In genomic region chr20:7926767-7927166, GRCh38 we compare ENCODE assay signal across 8 cellular contexts. TPM values are rescaled to one million over a fixed set of nuclear protein-coding genes. Genes with fewer than 3 reads are reported as not detected.
DNase-seq lines count a peak whose midpoint lies in the region; ATAC-seq, FAIRE-seq and TF ChIP-seq lines count a peak whose summit lies in the region.

No MANE protein-coding gene starts in this region.

- TF ChIP-seq RAD21 in GM12878 (IDR thresholded peaks at IDR 0.05; ENCODE audit: insufficient read depth, low read depth, low read length): peak; percentile 64

- H3K4me3 ChIP-seq in KMS-11 (IDR thresholded peaks at IDR 0.05; ENCODE audit: insufficient read depth, low read depth, low read length) (no peak overlapping the region), GM12878 (no peak overlapping the region), mesenchymal stem cell (ENCODE audit: insufficient read depth in 1 of 2, low read depth in 1 of 2, low read length in 2 of 2) (no peak overlapping the region)

- H3K23ac ChIP-seq in mesenchymal stem cell (ENCODE audit: low read length in 2 of 2): no peak overlapping the region

- WGBS in GM12878 (ENCODE audit: insufficient coverage, insufficient replicate concordance, low lambda C conversion rate, missing lambda C conversion rate): 0% methylated on average over 1 of the region's 1 CpG
- WGBS in mesenchymal stem cell: no CpG with 5 or more reads among the region's 1 CpG

- intact Hi-C loops in GM12878 (cut with micrococcal nuclease; ENCODE audit: unreplicated experiment): no loop called here

- ATAC-seq in GM12878 (no peak), HG02588 (IDR thresholded peaks at IDR 0.05; ENCODE audit: unreplicated experiment) (no peak), GM19463 (IDR thresholded peaks at IDR 0.05; ENCODE audit: unreplicated experiment) (no peak)
- ATAC-seq in activated T-cell treated with anti-CD3 and anti-CD28 coated beads, Interleukin-2, amount 50 U/mL, for 4 hours: no peak

- H4K91ac ChIP-seq in mesenchymal stem cell (ENCODE audit: low read length): no peak overlapping the region

- H3K27me3 Mint-ChIP-seq in activated T-cell treated with anti-CD3 and anti-CD28 coated beads, Interleukin-2, amount 50 U/mL, for 4 hours (ENCODE audit: low read depth): peaks cover 5% of the 10 kb centered on the region

- no peak overlapping the region for H3K4me2 ChIP-seq in KMS-11
- H3K4me2 ChIP-seq in GM12878 (ENCODE audit: control insufficient read depth, insufficient read depth): no peak overlapping the region
- H3K4me2 ChIP-seq in mesenchymal stem cell (ENCODE audit: low read length, poor library complexity, severe bottlenecking): no peak overlapping the region

- H3K27ac ChIP-seq in KMS-11 (no peak overlapping the region), GM12878 (ENCODE audit: control insufficient read depth, insufficient read depth) (no peak overlapping the region), mesenchymal stem cell (ENCODE audit: low read length, poor library complexity, severe bottlenecking) (no peak overlapping the region)

- H3K9me3 ChIP-seq in GM12878 (replicated peaks; ENCODE audit: control insufficient read depth, insufficient read depth, low read length) (no peaks in the 10 kb centered on the region), mesenchymal stem cell (ENCODE audit: control insufficient read depth, low read length) (no peaks in the 10 kb centered on the region)

- no TSS peak for BruUV-seq in GM12878 (replicated peaks; lab: Mats Ljungman, UMichigan)

- SMC1A ChIA-PET in GM12878 (lab: Charles Lee; ENCODE audit: uncharacterized antibody, unreplicated experiment): interaction anchor here (0.7 to 3.8 kb wide), 2 partner anchors 10 to 189 kb away, joined by 3 to 18 read pairs; no protein-coding TSS in a partner anchor

- H3K27me3 ChIP-seq in KMS-11 (ENCODE audit: insufficient read depth, low read depth): no peaks in the 10 kb centered on the region
- H3K27me3 ChIP-seq in GM12878 (replicated peaks in 1 of 2; ENCODE audit: control insufficient read depth in 2 of 2, insufficient read depth in 2 of 2, low read length in 1 of 2): no peaks in the 10 kb centered on the region
- no peaks in the 10 kb centered on the region for H3K27me3 ChIP-seq in mesenchymal stem cell (ENCODE audit: control insufficient read depth in 1 of 2, insufficient read depth in 1 of 2, low read length in 2 of 2)

- no peak overlapping the region for H3K18ac ChIP-seq in mesenchymal stem cell (ENCODE audit: low read depth in 1 of 2, low read length in 2 of 2)

- CTCF ChIA-PET in GM12878 (lab: Yijun Ruan, JAX): interaction anchor here (0.7 to 1.7 kb wide), 6 partner anchors 9 to 831 kb away, joined by 3 to 12 read pairs (median 3); no protein-coding TSS in a partner anchor

- no peak overlapping the region for H3K4ac ChIP-seq in mesenchymal stem cell (ENCODE audit: low read depth in 1 of 2, low read length in 2 of 2)

- no peak overlapping the region for H2BK12ac ChIP-seq in mesenchymal stem cell (ENCODE audit: low read length in 2 of 2)

- no peak overlapping the region for H3K14ac ChIP-seq in mesenchymal stem cell (ENCODE audit: low read length in 2 of 2)

- no peaks in the 10 kb centered on the region for H3K9me3 Mint-ChIP-seq in activated T-cell treated with anti-CD3 and anti-CD28 coated beads, Interleukin-2, amount 50 U/mL, for 4 hours

- no peak overlapping the region for H4K8ac ChIP-seq in mesenchymal stem cell (ENCODE audit: low read length)

- H3K4me1 ChIP-seq in KMS-11 (ENCODE audit: low read depth, poor library complexity, severe bottlenecking) (no peaks in the 10 kb centered on the region), GM12878 (ENCODE audit: control insufficient read depth, insufficient read depth, low read length) (no peaks in the 10 kb centered on the region), mesenchymal stem cell (ENCODE audit: control insufficient read depth, insufficient read depth, low read depth, low read length) (no peaks in the 10 kb centered on the region)

- POLR2A ChIA-PET in GM12878 (lab: Charles Lee): interaction anchor here (0.6 to 1.0 kb wide), 2 partner anchors 25 to 934 kb away, joined by 3 read pairs; no protein-coding TSS in a partner anchor

- no peaks in the 10 kb centered on the region for H3K79me2 ChIP-seq in KMS-11 (ENCODE audit: insufficient read depth, low read depth)
- H3K79me2 ChIP-seq in GM12878 (ENCODE audit: control insufficient read depth, insufficient read depth, low read length): no peaks in the 10 kb centered on the region

- no peaks in the 10 kb centered on the region for H3K4me1 Mint-ChIP-seq in activated T-cell treated with anti-CD3 and anti-CD28 coated beads, Interleukin-2, amount 50 U/mL, for 4 hours (ENCODE audit: low read depth)

- H2BK120ac ChIP-seq in mesenchymal stem cell (ENCODE audit: low read depth, low read length): no peak overlapping the region

- TF ChIP-seq EP300 in GM12878 (IDR thresholded peaks at IDR 0.05; ENCODE audit: borderline replicate concordance in 1 of 2, control insufficient read depth in 1 of 2, low read depth in 2 of 2, low read length in 2 of 2): no peak

- no peak for TF ChIP-seq POLR2A in GM12878 (IDR thresholded peaks at IDR 0.05; ENCODE audit: low read depth, low read length)

- no peak overlapping the region for H3K4me3 Mint-ChIP-seq in activated T-cell treated with anti-CD3 and anti-CD28 coated beads, Interleukin-2, amount 50 U/mL, for 4 hours

- no peak for FAIRE-seq in GM12878 (lab: Jason Lieb, UNC)

- H3K79me1 ChIP-seq in mesenchymal stem cell (replicated peaks; ENCODE audit: low read length, poor library complexity, severe bottlenecking): no peaks in the 10 kb centered on the region

- no peak overlapping the region for H2BK15ac ChIP-seq in mesenchymal stem cell (ENCODE audit: low read depth, poor library complexity, severe bottlenecking)

- H2AFZ ChIP-seq in KMS-11 (ENCODE audit: low read depth): no peak overlapping the region
- no peak overlapping the region for H2AFZ ChIP-seq in GM12878 (ENCODE audit: control insufficient read depth, low read depth, low read length)
- no peak overlapping the region for H2AFZ ChIP-seq in mesenchymal stem cell (ENCODE audit: low read depth, low read length)

- in situ Hi-C loops in GM12878 (cut with MboI): no loop called here

- DNase-seq in D341Med (ENCODE audit: low spot score) (peak; percentile 26), GM12878 (ENCODE audit: low read depth, low spot score) (no peak), mesenchymal stem cell (peak; percentile 39), SIG-M5 (lab: John Stamatoyannopoulos, UW) (no peak)
- DNase-seq in activated T-cell treated with anti-CD3 and anti-CD28 coated beads, Interleukin-2, amount 50 U/mL, for 4 hours: no peak

- TF ChIP-seq CTCF in KMS-11 (conservative IDR thresholded peaks at IDR 0.05; ENCODE audit: low read depth, low read length): peak; percentile 44; the same call in 1 of the 2 replicates
- TF ChIP-seq CTCF in GM12878 (IDR thresholded peaks at IDR 0.05 in 2 of 3, conservative IDR thresholded peaks at IDR 0.05 in 1 of 3; ENCODE audit: control insufficient read depth in 2 of 3, extremely low read depth in 1 of 3, insufficient read depth in 1 of 3, low read depth in 3 of 3, low read length in 3 of 3): peak; percentile 25 to 41 (median 33); a peak in 5 of 6 replicates

- H4K20me1 ChIP-seq in KMS-11 (ENCODE audit: insufficient read depth) (no peaks in the 10 kb centered on the region), GM12878 (ENCODE audit: control insufficient read depth, insufficient read depth) (no peaks in the 10 kb centered on the region)

- H2AK5ac ChIP-seq in mesenchymal stem cell (ENCODE audit: low read length, severe bottlenecking): no peak overlapping the region

- H2BK5ac ChIP-seq in mesenchymal stem cell (ENCODE audit: low read depth, low read length, poor library complexity, severe bottlenecking): no peak overlapping the region

- no peaks in the 10 kb centered on the region for H3K36me3 ChIP-seq in KMS-11 (ENCODE audit: insufficient read depth)
- H3K36me3 ChIP-seq in GM12878 (ENCODE audit: control insufficient read depth in 2 of 2, insufficient read depth in 2 of 2, low read length in 1 of 2): no peaks in the 10 kb centered on the region
- no peaks in the 10 kb centered on the region for H3K36me3 ChIP-seq in mesenchymal stem cell (ENCODE audit: control insufficient read depth in 1 of 2, insufficient read depth in 2 of 2, low read depth in 1 of 2, low read length in 2 of 2)

- RAD21 ChIA-PET in GM12878 (lab: Charles Lee; ENCODE audit: unreplicated experiment): no interaction called here

- no peak overlapping the region for H3K9ac ChIP-seq in KMS-11
- no peak overlapping the region for H3K9ac ChIP-seq in GM12878 (ENCODE audit: control insufficient read depth, insufficient read depth, low read length)
- H3K9ac ChIP-seq in mesenchymal stem cell (ENCODE audit: low read length): peak overlapping the region; percentile 32

- H3K36me3 Mint-ChIP-seq in activated T-cell treated with anti-CD3 and anti-CD28 coated beads, Interleukin-2, amount 50 U/mL, for 4 hours (ENCODE audit: insufficient read depth): no peaks in the 10 kb centered on the region

TF ChIP-seq in GM12878, 131 proteins besides CTCF, POLR2A, EP300 and RAD21 (continues in another document):
- peak; percentile 29; the same call in 1 of the 2 replicates for TF ChIP-seq SMC3 (IDR thresholded peaks at IDR 0.05; ENCODE audit: borderline replicate concordance, low read length)

RNA-seq across cellular contexts. Expression of gene HAO1, which starts 13.5 kb away (rescaled TPM):
- total RNA-seq in GM12878 (2013; cell fraction: nucleolus; rRNA removed): not detected in 2 replicates
- not detected in 2 replicates for total RNA-seq in GM12878 (2014; rRNA removed)
- not detected in 2 replicates for total RNA-seq in GM12878 (2014; rRNA removed; fragmentation: Illumina TruSeq; extraction: Trizol)
- total RNA-seq in GM12878 (2021): not detected in 2 replicates
- not detected for polyA plus RNA-seq in GM12878 (2011; ENCODE audit: low read depth)
- polyA plus RNA-seq in GM12878 (2011; rRNA removed): not detected in 2 replicates
- polyA plus RNA-seq in GM12878 (2011; cell fraction: cytosol; rRNA removed): not detected in 2 replicates
- not detected in 2 replicates for polyA plus RNA-seq in GM12878 (2011; cell fraction: nucleus; rRNA removed)
- polyA plus RNA-seq in GM12878 (2012): not detected in 2 replicates
- 0.03 TPM in 1 of 2 replicates, not detected in the other for polyA plus RNA-seq in GM12878 (2014; fragmentation: Illumina TruSeq; extraction: Trizol)
- under 1 TPM; 0.05 to 0.29 TPM for polyA plus RNA-seq in GM12878 (2014; fragmentation: Nextera tagmentation; extraction: Ambion mirVana)
- polyA plus RNA-seq in GM12878 (2014; rRNA removed): not detected in 2 replicates
- polyA plus RNA-seq in GM12878 (2016; fragmentation: Nextera tagmentation; extraction: Ambion mirVana): not detected
- polyA minus RNA-seq in GM12878 (2011; rRNA and poly(A)+ RNA removed): not detected in 2 replicates
- not detected in 2 replicates for polyA minus RNA-seq in GM12878 (2011; cell fraction: cytosol; rRNA and poly(A)+ RNA removed)
- not detected in 2 replicates for polyA minus RNA-seq in GM12878 (2011; cell fraction: nucleus; rRNA and poly(A)+ RNA removed)
- polyA plus RNA-seq in mesenchymal stem cell (2013, experiment 1 of 2): not detected
- not detected for polyA plus RNA-seq in mesenchymal stem cell (2013, experiment 2 of 2)
- not detected for total RNA-seq in activated T-cell treated with anti-CD3 and anti-CD28 coated beads, Interleukin-2, amount 50 U/mL, for 4 hours

Comparison
In these comparisons a context has a peak if more than half of its experiments do, and no peak if none do; other contexts are left out.
1. DNase-seq: peak in D341Med (single experiment) and mesenchymal stem cell (single experiment); none in GM12878 (single experiment), SIG-M5 (single experiment) and activated T-cell treated with anti-CD3 and anti-CD28 coated beads, Interleukin-2, amount 50 U/mL, for 4 hours (single experiment).